8 cellular contexts compared by ENCODE assay signal in genomic region chr20:58895099-58895795, GRCh38. TPM values are rescaled to one million over a fixed set of nuclear protein-coding genes. Genes with fewer than 3 reads are reported as not detected.
DNase-seq lines count a peak whose midpoint lies in the region; ATAC-seq and TF ChIP-seq lines count a peak whose summit lies in the region.

No MANE protein-coding gene starts in this region.

- H3K4me1 Mint-ChIP-seq in endodermal cell = peaks cover 64% of the 10 kb centered on the region

- H3K9ac ChIP-seq in endodermal cell (ENCODE audit: extremely low read depth, low read length, poor library complexity, severe bottlenecking) = no peak overlapping the region

- H3K4me1 ChIP-seq in RWPE2 (ENCODE audit: insufficient read depth, poor library complexity, severe bottlenecking) = peaks cover 25% of the 10 kb centered on the region
- peaks cover 32% of the 10 kb centered on the region for H3K4me1 ChIP-seq in endodermal cell (ENCODE audit: control insufficient read depth, insufficient read depth, low read length)
- H3K4me1 ChIP-seq in psoas muscle = peaks cover 72% of the 10 kb centered on the region
- H3K4me1 ChIP-seq in Peyer's patch = peaks cover 0 to 49% (median 12%) of the 10 kb centered on the region in 4 donors

- H3K36me3 ChIP-seq in GM06990 (ENCODE audit: control insufficient read depth, insufficient read depth, low read length) = peaks cover 6% of the 10 kb centered on the region
- H3K36me3 ChIP-seq in RWPE2 (ENCODE audit: low read depth) = peaks cover 62% of the 10 kb centered on the region
- H3K36me3 ChIP-seq in endodermal cell (ENCODE audit: control insufficient read depth, insufficient read depth, low read length) = peaks cover 52% of the 10 kb centered on the region
- peaks cover 0 to 31% of the 10 kb centered on the region in 2 donors for H3K36me3 ChIP-seq in psoas muscle (ENCODE audit: insufficient read depth in 1 of 2, low read depth in 1 of 2)
- H3K36me3 ChIP-seq in Peyer's patch = peaks cover 0 to 17% (median 0%) of the 10 kb centered on the region in 3 donors

- H3K27ac Mint-ChIP-seq in endodermal cell = peak overlapping the region; percentile 79

- no peak for DNase-seq in GM06990 (ENCODE audit: extremely low read depth, insufficient read length)
- no peak for DNase-seq in RWPE2 (ENCODE audit: low spot score)
- no peak for DNase-seq in endodermal cell
- no peak for DNase-seq in psoas muscle
- DNase-seq in Peyer's patch = no peak
- no peak for DNase-seq in NCI-H1436 treated with DMSO at 0.1 percent for 48 hours (lab: John Stamatoyannopoulos, UW)

- H3K9me3 Mint-ChIP-seq in endodermal cell = no peaks in the 10 kb centered on the region

- H3K27ac ChIP-seq in RWPE2 (ENCODE audit: poor library complexity, severe bottlenecking) = peak overlapping the region; percentile 87
- no peak overlapping the region for H3K27ac ChIP-seq in endodermal cell (ENCODE audit: low read depth, low read length)
- H3K27ac ChIP-seq in psoas muscle = peak overlapping the region; percentile 50
- peak overlapping the region in 1 of 4 donors; percentile 4 for H3K27ac ChIP-seq in Peyer's patch

- no peak for TF ChIP-seq POLR2A in Peyer's patch (IDR thresholded peaks at IDR 0.05)

- 38 to 46% methylated on average over 2 to 6 of the region's 6 CpGs for WGBS in endodermal cell (ENCODE audit: insufficient coverage in 1 of 2, insufficient read length in 1 of 2), 2 experiments
- 27 to 34% (median 28%) methylated on average over 6 of the region's 6 CpGs for WGBS in psoas muscle, 3 donors

- H3K4me3 Mint-ChIP-seq in endodermal cell = peak overlapping the region; percentile 90

- H3K27me3 ChIP-seq in GM06990 (replicated peaks; ENCODE audit: control insufficient read depth, insufficient read depth, low read length) (no peaks in the 10 kb centered on the region), RWPE2 (ENCODE audit: insufficient read depth, poor library complexity, severe bottlenecking) (no peaks in the 10 kb centered on the region), endodermal cell (ENCODE audit: control insufficient read depth, insufficient read depth, low read length, poor library complexity, severe bottlenecking) (no peaks in the 10 kb centered on the region), psoas muscle (ENCODE audit: insufficient read depth in 3 of 3, low read length in 2 of 3) (no peaks in the 10 kb centered on the region), Peyer's patch (no peaks in the 10 kb centered on the region)

- H3K9me3 ChIP-seq in RWPE2 (ENCODE audit: severe bottlenecking) (no peaks in the 10 kb centered on the region), endodermal cell (ENCODE audit: control insufficient read depth, low read length) (no peaks in the 10 kb centered on the region), psoas muscle (no peaks in the 10 kb centered on the region), Peyer's patch (no peaks in the 10 kb centered on the region)

- peak overlapping the region; percentile 70 for H3K4me3 ChIP-seq in GM06990 (replicated peaks; ENCODE audit: low read depth, low read length)
- H3K4me3 ChIP-seq in RWPE2 (ENCODE audit: severe bottlenecking) = no peak overlapping the region
- H3K4me3 ChIP-seq in endodermal cell (ENCODE audit: low read length) = peak overlapping the region; percentile 82
- peak overlapping the region; percentile 26 for H3K4me3 ChIP-seq in psoas muscle
- no peak overlapping the region for H3K4me3 ChIP-seq in Peyer's patch

- H3K36me3 Mint-ChIP-seq in endodermal cell (ENCODE audit: low read depth) = peaks cover 34% of the 10 kb centered on the region

- H3K27me3 Mint-ChIP-seq in endodermal cell (ENCODE audit: insufficient read depth) = no peaks in the 10 kb centered on the region

- TF ChIP-seq CTCF in GM06990 (IDR thresholded peaks at IDR 0.05; ENCODE audit: insufficient read depth, low read length, poor library complexity, severe bottlenecking) = no peak
- TF ChIP-seq CTCF in RWPE2 (IDR thresholded peaks at IDR 0.05; ENCODE audit: poor library complexity, severe bottlenecking) = no peak
- TF ChIP-seq CTCF in endodermal cell (conservative IDR thresholded peaks at IDR 0.05) = no peak
- TF ChIP-seq CTCF in psoas muscle (IDR thresholded peaks at IDR 0.05) = no peak
- TF ChIP-seq CTCF in Peyer's patch (IDR thresholded peaks at IDR 0.05) = no peak

- ATAC-seq in RWPE2 (ENCODE audit: low read depth) = no peak
- ATAC-seq in psoas muscle = no peak
- ATAC-seq in HG03571 (IDR thresholded peaks at IDR 0.05; ENCODE audit: unreplicated experiment) = no peak
- no peak for ATAC-seq in HG02623 (IDR thresholded peaks at IDR 0.05; ENCODE audit: unreplicated experiment)

- intact Hi-C loops in psoas muscle (cut with DNase I) = loop anchor here (5.0 kb wide), 2 partner anchors 87 to 137 kb away; partner anchors contain the start of genes ATP5F1E (in 1 of the 2) and NELFCD (in 1 of the 2)

RNA-seq across cellular contexts. Expression of gene GNAS, which starts 42.7 kb away (rescaled TPM):
- total RNA-seq in endodermal cell (1,000 to 10,000 TPM; 1,246 to 1,267 TPM), psoas muscle (1,000 to 10,000 TPM; 1,018 to 1,905 (median 1,319) TPM), Peyer's patch (100 to 1,000 TPM; 382 to 889 (median 658) TPM)
- 1,275 TPM for polyA plus RNA-seq in endodermal cell (2013, experiment 1 of 2)
- 1,251 TPM for polyA plus RNA-seq in endodermal cell (2013, experiment 2 of 2)
- polyA plus RNA-seq in psoas muscle = 1,000 to 10,000 TPM in 2 of 3 donors, 100 to 1,000 TPM in 1; 700 to 1,469 (median 1,394) TPM

RNA-seq across cellular contexts. Expression of gene GNAS-AS1, which starts 44.5 kb away (rescaled TPM):
- total RNA-seq in endodermal cell (1 to 10 TPM; 9.3 to 9.7 TPM), psoas muscle (1 to 10 TPM in 1 of 4 donors, under 1 TPM in 2, not detected in 1; 0.26 to 1.0 (median 0.65) TPM), Peyer's patch (1 to 10 TPM in 1 of 4 donors, under 1 TPM in 1, not detected in 2; 0.67 to 1.3 TPM)
- 3.9 TPM for polyA plus RNA-seq in endodermal cell (2013, experiment 1 of 2)
- 2.5 TPM for polyA plus RNA-seq in endodermal cell (2013, experiment 2 of 2)
- under 1 TPM; 0.03 to 0.53 (median 0.13) TPM for polyA plus RNA-seq in psoas muscle

Comparison
In these comparisons a context has a peak if more than half of its experiments do, and no peak if none do; other contexts are left out.
1. H3K4me3 ChIP-seq: peak in GM06990 (single experiment), endodermal cell (single experiment) and psoas muscle (single experiment); none in RWPE2 (single experiment) and Peyer's patch (0 of 4).
2. RNA of gene GNAS-AS1, which starts 44.5 kb away (total RNA-seq): 9.3 to 9.7 TPM in endodermal cell; 0.67 to 1.3 TPM in Peyer's patch and 0.26 to 1.0 TPM in psoas muscle; every median in the first group is over 4 times any median in the second.